Comparison of ENCODE assay signal across 8 cellular contexts in genomic region chr19:11767633-11768133, GRCh38. TPM values are rescaled to one million over a fixed set of nuclear protein-coding genes. Genes with fewer than 3 reads are reported as not detected.
DNase-seq lines count a peak whose midpoint lies in the region; ATAC-seq and TF ChIP-seq lines count a peak whose summit lies in the region.

No MANE protein-coding gene starts in this region.

- no peak for TF ChIP-seq POLR2A in gastrocnemius medialis (IDR thresholded peaks at IDR 0.05)

- TF ChIP-seq CTCF in GM06990 (IDR thresholded peaks at IDR 0.05; ENCODE audit: insufficient read depth, low read length, poor library complexity, severe bottlenecking): no peak
- TF ChIP-seq CTCF in HEK293 (tag by site-specific recombination; IDR thresholded peaks at IDR 0.05): no peak
- TF ChIP-seq CTCF in gastrocnemius medialis (IDR thresholded peaks at IDR 0.05 in 4 of 5, conservative IDR thresholded peaks at IDR 0.05 in 1 of 5): no peak

- intact Hi-C loops in gastrocnemius medialis (cut with DNase I; ENCODE audit: low total_unique reads): loop anchor here (1.0 to 10.0 kb wide), 3 partner anchors 28 to 787 kb away; partner anchors contain the start of gene ZNF564

- no peaks in the 10 kb centered on the region for H3K4me1 ChIP-seq in HEK293 (ENCODE audit: control insufficient read depth, insufficient read depth, low read length)
- H3K4me1 ChIP-seq in gastrocnemius medialis: peaks cover 9 to 14% of the 10 kb centered on the region in 2 donors

- H3K9me3 ChIP-seq in HEK293 (ENCODE audit: control insufficient read depth, insufficient read depth, low read depth, low read length) (no peaks in the 10 kb centered on the region), iPS-18c (ENCODE audit: control insufficient read depth, insufficient read depth, low read length) (peaks cover 6% of the 10 kb centered on the region), gastrocnemius medialis (no peaks in the 10 kb centered on the region)

- H3K4me3 ChIP-seq in GM06990 (replicated peaks; ENCODE audit: low read depth, low read length) (peak overlapping the region; percentile 91), HEK293 (ENCODE audit: low read depth, low read length) (peak overlapping the region; percentile 54), iPS-18c (ENCODE audit: insufficient read depth, low read depth, low read length) (peak overlapping the region; percentile 82), gastrocnemius medialis (peak overlapping the region; percentile 71 to 86 (median 82))

- in situ Hi-C loops in gastrocnemius medialis (cut with MboI; ENCODE audit: low sequenced_read_pairs in 4 of 4): no loop called here

- H3K27me3 ChIP-seq in GM06990 (replicated peaks; ENCODE audit: control insufficient read depth, insufficient read depth, low read length) (no peaks in the 10 kb centered on the region), gastrocnemius medialis (no peaks in the 10 kb centered on the region)

- POLR2A ChIA-PET in HEK293 (lab: Yijun Ruan, JAX): interaction anchor here (0.5 kb wide), 1 partner anchor 618 kb away, joined by 3 read pairs; no protein-coding TSS in a partner anchor

- DNase-seq in GM06990 (ENCODE audit: extremely low read depth, insufficient read length): peak; percentile 55
- DNase-seq in RPMI7951 (ENCODE audit: low read depth): peak; percentile 32
- DNase-seq in astrocyte of the hippocampus (ENCODE audit: low read depth, low spot score): peak; percentile 67
- DNase-seq in gastrocnemius medialis: no peak
- no peak for DNase-seq in central memory CD4-positive, alpha-beta T cell
- DNase-seq in SHP77 treated with DMSO at 0.1 percent for 48 hours (lab: John Stamatoyannopoulos, UW): no peak

- no peak for ATAC-seq in gastrocnemius medialis

- CTCF ChIA-PET in HEK293 (lab: Yijun Ruan, JAX): interaction anchor here (0.6 kb wide), 1 partner anchor 109 kb away, joined by 5 read pairs; no protein-coding TSS in a partner anchor

- H3K36me3 ChIP-seq in GM06990 (ENCODE audit: control insufficient read depth, insufficient read depth, low read length) (no peaks in the 10 kb centered on the region), HEK293 (ENCODE audit: control insufficient read depth in 2 of 2, insufficient read depth in 1 of 2, low read length in 2 of 2) (peaks cover 0 to 2% of the 10 kb centered on the region in 2 experiments; a peak in 1 of 3 replicates), gastrocnemius medialis (no peaks in the 10 kb centered on the region)

- H3K27ac ChIP-seq in HEK293 (ENCODE audit: extremely low read depth, low read depth, low read length): no peak overlapping the region
- H3K27ac ChIP-seq in gastrocnemius medialis: peak overlapping the region; percentile 85 to 89 (median 86)

TF ChIP-seq in HEK293, 187 proteins besides CTCF, POLR2A, EP300 and RAD21:
- TF ChIP-seq HOXD13 (CRISPR knock-in tag; IDR thresholded peaks at IDR 0.05; ENCODE audit: borderline replicate concordance): no peak
- no peak for TF ChIP-seq REPIN1 (tag by site-specific recombination; IDR thresholded peaks at IDR 0.05; ENCODE audit: low read depth)
- no peak for TF ChIP-seq ZXDB (tag by site-specific recombination; IDR thresholded peaks at IDR 0.05)
- TF ChIP-seq ZFHX2 (tag by site-specific recombination; conservative IDR thresholded peaks at IDR 0.05): peak; percentile 39; the same call in 1 of the 2 replicates
- no peak for TF ChIP-seq ELK4 (IDR thresholded peaks at IDR 0.05; ENCODE audit: borderline replicate concordance, low read depth, low read length)
- no peak for TF ChIP-seq SP3 (tag by site-specific recombination; IDR thresholded peaks at IDR 0.05)
- no peak for TF ChIP-seq ZNF670 (tag by site-specific recombination; IDR thresholded peaks at IDR 0.05; ENCODE audit: low read depth)

RNA-seq across cellular contexts. Expression of gene ZNF441, which starts 0.9 kb away (rescaled TPM):
- total RNA-seq in RPMI7951 (2014; rRNA removed; shearing (Covaris generic)): 5.4 and 8.6 TPM in 2 replicates
- 1 to 10 TPM; 1.1 to 7.6 (median 2.9) TPM for total RNA-seq in gastrocnemius medialis

RNA-seq across cellular contexts. Expression of gene ZNF823, which starts 28.9 kb away (rescaled TPM):
- 7.9 and 11.5 TPM in 2 replicates for total RNA-seq in RPMI7951 (2014; rRNA removed; shearing (Covaris generic))
- total RNA-seq in gastrocnemius medialis: 1 to 10 TPM; 1.4 to 4.1 (median 2.6) TPM

RNA-seq across cellular contexts. Expression of gene ZNF491, which starts 30.6 kb away (rescaled TPM):
- total RNA-seq in RPMI7951 (2014; rRNA removed; shearing (Covaris generic)): 1.9 and 2.5 TPM in 2 replicates
- total RNA-seq in gastrocnemius medialis: 1 to 10 TPM in 3 of 4 donors, under 1 TPM in 1; 0.92 to 1.8 (median 1.4) TPM

RNA-seq across cellular contexts. Expression of gene ZNF440, which starts 46.4 kb away (rescaled TPM):
- 6.7 and 6.8 TPM in 2 replicates for total RNA-seq in RPMI7951 (2014; rRNA removed; shearing (Covaris generic))
- 1 to 10 TPM; 2.5 to 5.5 (median 4.2) TPM for total RNA-seq in gastrocnemius medialis

Comparison
In these comparisons a context has a peak if more than half of its experiments do, and no peak if none do; other contexts are left out.
1. DNase-seq: peak in GM06990 (single experiment), RPMI7951 (single experiment) and astrocyte of the hippocampus (single experiment); none in gastrocnemius medialis (0 of 2), central memory CD4-positive, alpha-beta T cell (single experiment) and SHP77 treated with DMSO at 0.1 percent for 48 hours (single experiment).
2. Peak in every context shown above with its lines, with median percentiles within 50 percentile points of each other: H3K4me3 ChIP-seq.